In the genomic region with DNA sequence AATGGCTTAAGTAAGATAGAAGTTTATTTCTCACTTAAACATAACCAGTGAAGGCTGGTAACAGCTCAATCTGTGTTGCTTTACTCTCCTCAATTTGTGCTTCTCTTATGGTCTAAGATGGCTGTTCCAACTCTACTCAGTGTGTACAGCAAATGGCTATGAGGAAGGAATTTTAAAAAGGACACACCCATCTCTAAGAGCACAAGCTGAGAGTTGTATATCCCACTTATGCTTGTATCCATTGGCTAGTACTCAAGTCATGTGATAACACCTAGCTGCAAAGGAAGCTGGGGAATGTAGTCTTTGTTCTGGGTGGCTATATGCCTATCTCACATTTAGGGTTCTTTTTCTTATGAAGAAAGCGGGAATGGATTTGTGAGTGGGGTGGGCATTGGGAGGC, we compare ENCODE assay signal across 8 cellular contexts.
DNase-seq lines count a peak whose midpoint lies in the region; ATAC-seq and TF ChIP-seq lines count a peak whose summit lies in the region.

No MANE protein-coding gene starts in this region.

- no peak overlapping the region for H3K27ac Mint-ChIP-seq in activated T-cell treated with anti-CD3 and anti-CD28 coated beads, Interleukin-2, amount 50 U/mL, for 24 hours

- no peaks in the 10 kb centered on the region for H3K36me3 ChIP-seq in RWPE2 (ENCODE audit: low read depth)

- H3K4me1 Mint-ChIP-seq in activated T-cell treated with anti-CD3 and anti-CD28 coated beads, Interleukin-2, amount 50 U/mL, for 24 hours (ENCODE audit: low read depth), result no peaks in the 10 kb centered on the region

- H3K9me3 ChIP-seq in RWPE2 (ENCODE audit: severe bottlenecking), result no peaks in the 10 kb centered on the region

- DNase-seq in RWPE2 (ENCODE audit: low spot score) (no peak), kidney tubule cell (ENCODE audit: low spot score) (peak; percentile 39), HCEC 1CT (no peak), activated gamma-delta T cell (lab: John Stamatoyannopoulos, UW) (no peak)
- no peak for DNase-seq in activated T-cell treated with anti-CD3 and anti-CD28 coated beads, Interleukin-2, amount 50 U/mL, for 24 hours
- DNase-seq in activated T-cell treated with anti-CD3 and anti-CD28 coated beads, Interleukin-2, amount 50 U/mL, for 48 hours, result no peak

- no peaks in the 10 kb centered on the region for H3K27me3 ChIP-seq in RWPE2 (ENCODE audit: insufficient read depth, poor library complexity, severe bottlenecking)

- H3K4me3 Mint-ChIP-seq in activated T-cell treated with anti-CD3 and anti-CD28 coated beads, Interleukin-2, amount 50 U/mL, for 24 hours, result no peak overlapping the region

- no peaks in the 10 kb centered on the region for H3K4me1 ChIP-seq in RWPE2 (ENCODE audit: insufficient read depth, poor library complexity, severe bottlenecking)

- H3K4me3 ChIP-seq in RWPE2 (ENCODE audit: severe bottlenecking), result no peak overlapping the region

- H3K36me3 Mint-ChIP-seq in activated T-cell treated with anti-CD3 and anti-CD28 coated beads, Interleukin-2, amount 50 U/mL, for 24 hours (ENCODE audit: low read depth), result peaks cover 11% of the 10 kb centered on the region

- ATAC-seq in GM18870 (IDR thresholded peaks at IDR 0.05; ENCODE audit: unreplicated experiment) (peak; percentile 54), HG02885 (IDR thresholded peaks at IDR 0.05; ENCODE audit: poor library complexity, unreplicated experiment) (peak; percentile 84), RWPE2 (ENCODE audit: low read depth) (peak; percentile 82)

- TF ChIP-seq CTCF in RWPE2 (IDR thresholded peaks at IDR 0.05; ENCODE audit: poor library complexity, severe bottlenecking), result no peak

- H3K27me3 Mint-ChIP-seq in activated T-cell treated with anti-CD3 and anti-CD28 coated beads, Interleukin-2, amount 50 U/mL, for 24 hours, result no peaks in the 10 kb centered on the region

- no peaks in the 10 kb centered on the region for H3K9me3 Mint-ChIP-seq in activated T-cell treated with anti-CD3 and anti-CD28 coated beads, Interleukin-2, amount 50 U/mL, for 24 hours

- no peak overlapping the region for H3K27ac ChIP-seq in RWPE2 (ENCODE audit: poor library complexity, severe bottlenecking)
